ENCODE assay signal across 8 cellular contexts in the genomic region with DNA sequence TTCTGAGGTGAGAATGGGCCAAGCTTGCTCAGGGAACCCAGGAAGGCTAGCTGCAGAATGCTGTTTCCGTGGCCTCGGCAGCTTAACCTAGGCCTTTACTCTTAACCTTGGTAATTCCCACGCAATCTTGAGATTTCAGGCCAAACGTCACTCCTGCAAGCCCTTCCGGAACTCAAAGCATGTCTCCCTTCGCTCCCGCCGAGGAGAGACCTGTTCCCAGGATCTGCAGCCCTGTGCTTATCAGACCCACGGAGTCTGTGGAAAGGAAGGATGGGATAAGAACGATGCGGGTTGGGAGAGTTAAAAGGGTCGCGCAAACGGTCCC.
A peak's percentile ranks its signal among the peaks of the same experiment; 100 is the strongest.
DNase-seq lines count a peak whose midpoint lies in the region; TF ChIP-seq lines count a peak whose summit lies in the region.

No MANE protein-coding gene starts in this region.

- H3K4me1 Mint-ChIP-seq in dendritic cell treated with granulocyte-macrophage colony-stimulating factor and Interleukin-4, amounts not matched to agents 40 ng/mL and 50 ng/mL, for 4 days (ENCODE audit: low read depth) = peaks cover 24% of the 10 kb centered on the region

- no peak for TF ChIP-seq CTCF in 22Rv1 (IDR thresholded peaks at IDR 0.05)

- peaks cover 8% of the 10 kb centered on the region; the same call in 1 of the 2 replicates for H3K27me3 ChIP-seq in HUES6 (ENCODE audit: control insufficient read depth, insufficient read depth, low read length)
- no peaks in the 10 kb centered on the region for H3K27me3 ChIP-seq in muscle layer of duodenum (ENCODE audit: low read depth, low read length)

- DNase-seq in SIG-M5 treated with dmso at 0.1 percent for 504 hours (lab: John Stamatoyannopoulos, UW; ENCODE audit: unreplicated experiment) (no peak), AG20443 (ENCODE audit: low spot score) (no peak), SKM-1 treated with dmso at 0.1 percent for 144 hours (lab: John Stamatoyannopoulos, UW; ENCODE audit: unreplicated experiment) (no peak)
- no peak for DNase-seq in NK-92 treated with Interleukin-12 subunit alpha and Interleukin-12 subunit beta, amount 100 ng/mL, for 24 hours (lab: John Stamatoyannopoulos, UW)

- H3K9me3 ChIP-seq in HUES6 (ENCODE audit: control insufficient read depth, insufficient read depth, low read depth, low read length) (no peaks in the 10 kb centered on the region), muscle layer of duodenum (ENCODE audit: control insufficient read depth in 1 of 2, low read length in 2 of 2) (peaks cover 0 to 1% of the 10 kb centered on the region in 2 donors)

- no peak overlapping the region for H3K9ac ChIP-seq in HUES6 (ENCODE audit: low read length)

- peaks cover 16% of the 10 kb centered on the region for H3K9me3 Mint-ChIP-seq in dendritic cell treated with granulocyte-macrophage colony-stimulating factor and Interleukin-4, amounts not matched to agents 40 ng/mL and 50 ng/mL, for 4 days

- H3K4me3 ChIP-seq in HUES6 (ENCODE audit: low read depth, low read length) (peak overlapping the region; percentile 58; the same call in 1 of the 2 replicates), muscle layer of duodenum (ENCODE audit: low read depth in 1 of 2, low read length in 2 of 2) (peak overlapping the region; percentile 87 to 96)

- peaks cover 5% of the 10 kb centered on the region; the same call in 1 of the 2 replicates for H3K4me1 ChIP-seq in HUES6 (ENCODE audit: control insufficient read depth, insufficient read depth, low read length)
- H3K4me1 ChIP-seq in muscle layer of duodenum (ENCODE audit: control insufficient read depth in 1 of 2, insufficient read depth in 2 of 2, low read length in 2 of 2) = peaks cover 9 to 21% of the 10 kb centered on the region in 2 donors

- H3K36me3 ChIP-seq in HUES6 (ENCODE audit: control insufficient read depth, insufficient read depth, low read length) (no peaks in the 10 kb centered on the region), muscle layer of duodenum (ENCODE audit: control insufficient read depth in 1 of 2, insufficient read depth in 2 of 2, low read length in 2 of 2) (peaks cover 0 to 14% of the 10 kb centered on the region in 2 donors)

- peak overlapping the region; percentile 96 for H3K4me3 Mint-ChIP-seq in dendritic cell treated with granulocyte-macrophage colony-stimulating factor and Interleukin-4, amounts not matched to agents 40 ng/mL and 50 ng/mL, for 4 days

- H3K27ac ChIP-seq in 22Rv1 (peak overlapping the region; percentile 79), HUES6 (ENCODE audit: low read depth, low read length) (no peak overlapping the region), muscle layer of duodenum (ENCODE audit: low read length) (peak overlapping the region; percentile 80)

- H3K36me3 Mint-ChIP-seq in dendritic cell treated with granulocyte-macrophage colony-stimulating factor and Interleukin-4, amounts not matched to agents 40 ng/mL and 50 ng/mL, for 4 days (ENCODE audit: low read depth) = peaks cover 46% of the 10 kb centered on the region

- peaks cover 17% of the 10 kb centered on the region for H3K27me3 Mint-ChIP-seq in dendritic cell treated with granulocyte-macrophage colony-stimulating factor and Interleukin-4, amounts not matched to agents 40 ng/mL and 50 ng/mL, for 4 days

- intact Hi-C loops in dendritic cell treated with granulocyte-macrophage colony-stimulating factor and Interleukin-4, amounts not matched to agents 40 ng/mL and 50 ng/mL, for 4 days (cut with micrococcal nuclease) = loop anchor here (5.0 kb wide), 2 partner anchors 35 to 115 kb away; a partner anchor contains a TSS

- peak overlapping the region; percentile 96 for H3K27ac Mint-ChIP-seq in dendritic cell treated with granulocyte-macrophage colony-stimulating factor and Interleukin-4, amounts not matched to agents 40 ng/mL and 50 ng/mL, for 4 days
